20 cellular contexts compared by ENCODE assay signal in genomic region chr3:46490338-46491084, GRCh38. TPM values are rescaled to one million over a fixed set of nuclear protein-coding genes. Genes with fewer than 3 reads are reported as not detected.
A peak's percentile ranks its signal among the peaks of the same experiment; 100 is the strongest.
DNase-seq lines count a peak whose midpoint lies in the region; ATAC-seq and TF ChIP-seq lines count a peak whose summit lies in the region.
"Had no signal": no experiment of that assay in that cellular context is flagged by ENCODE, and none has a peak within 500 bp of the region (broad histone marks: within the 10 kb centered on the region; RNA-seq: fewer than 3 reads in every experiment).

No MANE protein-coding gene starts in this region.

- H4K20me1 ChIP-seq in GM23248 (ENCODE audit: insufficient read depth) = no peaks in the 10 kb centered on the region

- peak; percentile 41 for DNase-seq in GM23248
- peak; percentile 18 for DNase-seq in OCI-M1 (lab: John Stamatoyannopoulos, UW)
- DNase-seq in erythroblast (lab: John Stamatoyannopoulos, UW) = peak; percentile 23 to 41
- no peak for DNase-seq in psoas muscle
- DNase-seq in activated effector memory CD4-positive, alpha-beta T cell treated with Interleukin-2 at 50 U/mL for 16 hours = no peak
- DNase-seq: activated naive CD4-positive, alpha-beta T cell treated with anti-CD3 and anti-CD28 coated beads, Interleukin-2, amount 10 ng/mL, durations not matched to agents 7 days and 5 days; caudate nucleus; CD4-positive, CD25-positive, alpha-beta regulatory T cell; head of caudate nucleus; MM.1S; NCI-H2029 treated with DMSO at 0.1 percent for 48 hours; NCI-H69; substantia nigra had no signal

- no peak overlapping the region for H3K4me2 ChIP-seq in GM23248 (ENCODE audit: unreplicated experiment)

- H3K9me3 ChIP-seq in GM23248 (ENCODE audit: low read depth) (no peaks in the 10 kb centered on the region), psoas muscle (no peaks in the 10 kb centered on the region)

- no peaks in the 10 kb centered on the region for H3K79me2 ChIP-seq in GM23248 (ENCODE audit: insufficient read depth)

- 0 out of 2 replicates have a peak, but pooled peaks cover 3% of the 10 kb centered on the region for H3K27me3 ChIP-seq in GM23248 (replicated peaks; ENCODE audit: insufficient read depth)
- no peaks in the 10 kb centered on the region for H3K27me3 ChIP-seq in psoas muscle (ENCODE audit: insufficient read depth in 3 of 3, low read length in 2 of 3)

- in situ Hi-C loops in GM23248 (cut with MboI) = no loop called here

- H3K4me1 ChIP-seq in GM23248 (ENCODE audit: insufficient read depth) (0 out of 2 replicates have a peak, but pooled peaks cover 8% of the 10 kb centered on the region), psoas muscle (peaks cover 32% of the 10 kb centered on the region)

- H3K4me3 ChIP-seq in GM23248 (no peak overlapping the region), psoas muscle (no peak overlapping the region)

- H3K9me2 ChIP-seq in GM23248 (ENCODE audit: insufficient read depth) = no peaks in the 10 kb centered on the region

- H3K36me3 ChIP-seq in GM23248 (ENCODE audit: low read depth) (no peaks in the 10 kb centered on the region), psoas muscle (ENCODE audit: insufficient read depth in 1 of 2, low read depth in 1 of 2) (no peaks in the 10 kb centered on the region)

- WGBS in GM23248 (ENCODE audit: low coverage in 1 of 2, low lambda C conversion rate in 2 of 2, missing lambda C conversion rate in 2 of 2), 2 experiments = 62 to 64% methylated on average over 6 of the region's 6 CpGs
- 27 to 57% (median 38%) methylated on average over 6 of the region's 6 CpGs for WGBS in psoas muscle, 3 donors

- no peak for TF ChIP-seq POLR2A in erythroblast (IDR thresholded peaks at IDR 0.05; ENCODE audit: low read length)

- no peak for TF ChIP-seq CTCF in psoas muscle (IDR thresholded peaks at IDR 0.05)

- peak; percentile 73 to 85 (median 84) for ATAC-seq in psoas muscle
- no peak for ATAC-seq in GM21717 (IDR thresholded peaks at IDR 0.05; ENCODE audit: unreplicated experiment)
- no peak for ATAC-seq in HG03378 (IDR thresholded peaks at IDR 0.05; ENCODE audit: unreplicated experiment)
- no peak for ATAC-seq in HG03469 (IDR thresholded peaks at IDR 0.05; ENCODE audit: unreplicated experiment)
- ATAC-seq: Panc1 had no signal

- intact Hi-C loops in psoas muscle (cut with DNase I) = no loop called here

- H3K27ac ChIP-seq in GM23248 (no peak overlapping the region), psoas muscle (peak overlapping the region; percentile 82)

- no peak overlapping the region for H2AFZ ChIP-seq in GM23248

- no peak overlapping the region for H3K9ac ChIP-seq in GM23248

- H3F3A ChIP-seq in GM23248 (ENCODE audit: insufficient read depth) = peaks cover 11% of the 10 kb centered on the region; the same call in 1 of the 2 replicates

RNA-seq across cellular contexts. Expression of gene RTP3, which starts 7.3 kb away (rescaled TPM):
- not detected in 2 replicates for total RNA-seq in GM23248 (2014; rRNA removed; shearing (Covaris generic))
- polyA plus RNA-seq in GM23248 (2016; fragmentation: Nextera tagmentation; extraction: Ambion mirVana) (not detected in 2 replicates), psoas muscle (under 1 TPM in 1 of 3 donors, not detected in 2; 0.01 TPM)
- total RNA-seq in psoas muscle = not detected
- total RNA-seq: CD4-positive, CD25-positive, alpha-beta regulatory T cell; kidney epithelial cell; progenitor cell of endocrine pancreas; T-helper 1 cell treated with Interleukin-12 subunit alpha and Interleukin-12 subunit beta and Interleukin-4 antibody, amounts not matched to agents 30 ng/mL and 1 ng/mL, for 36 hours had no signal
- polyA plus RNA-seq: CD4-positive, CD25-positive, alpha-beta regulatory T cell had no signal

RNA-seq across cellular contexts. Expression of gene LTF, which starts 25.8 kb away (rescaled TPM):
- not detected in 2 replicates for total RNA-seq in GM23248 (2014; rRNA removed; shearing (Covaris generic))
- not detected in 2 replicates for polyA plus RNA-seq in GM23248 (2016; fragmentation: Nextera tagmentation; extraction: Ambion mirVana)
- 1 to 10 TPM; 2.0 to 3.8 (median 3.2) TPM for total RNA-seq in psoas muscle
- 1 to 10 TPM in 1 of 3 donors, under 1 TPM in 2; 0.73 to 1.9 (median 0.94) TPM for polyA plus RNA-seq in psoas muscle
- total RNA-seq: CD4-positive, CD25-positive, alpha-beta regulatory T cell; kidney epithelial cell; T-helper 1 cell treated with Interleukin-12 subunit alpha and Interleukin-12 subunit beta and Interleukin-4 antibody, amounts not matched to agents 30 ng/mL and 1 ng/mL, for 36 hours had no signal
- polyA plus RNA-seq: CD4-positive, CD25-positive, alpha-beta regulatory T cell had no signal

Comparison
In these comparisons a context has a peak if more than half of its experiments do, and no peak if none do; other contexts are left out.
1. DNase-seq: peak in GM23248 (single experiment), OCI-M1 (single experiment) and erythroblast (2 of 2); none in psoas muscle (0 of 2) and activated effector memory CD4-positive, alpha-beta T cell treated with Interleukin-2 at 50 U/mL for 16 hours (single experiment).
2. ATAC-seq: peak in psoas muscle (4 of 4); none in GM21717 (single experiment), HG03378 (single experiment) and HG03469 (single experiment).